In genomic region chr6:36578030-36578825, GRCh38 we compare ENCODE assay signal across 16 cellular contexts. TPM values are rescaled to one million over a fixed set of nuclear protein-coding genes. Genes with fewer than 3 reads are reported as not detected.
A peak's percentile ranks its signal among the peaks of the same experiment; 100 is the strongest.
DNase-seq lines count a peak whose midpoint lies in the region; ATAC-seq, FAIRE-seq and TF ChIP-seq lines count a peak whose summit lies in the region.
"Had no signal": no experiment of that assay in that cellular context is flagged by ENCODE, and none has a peak within 500 bp of the region (broad histone marks: within the 10 kb centered on the region; RNA-seq: fewer than 3 reads in every experiment).

No MANE protein-coding gene starts in this region.

- H3K9ac ChIP-seq in K562 (ENCODE audit: insufficient read depth in 1 of 2, low read depth in 2 of 2, low read length in 2 of 2): no peak overlapping the region; a peak in 1 of 4 replicates
- H3K9ac ChIP-seq in muscle layer of colon (ENCODE audit: low read length): peak overlapping the region; percentile 27

- no peak for TF ChIP-seq EP300 in K562 (IDR thresholded peaks at IDR 0.05; ENCODE audit: low read length)

- CTCF ChIA-PET in K562 (lab: Yijun Ruan, JAX; ENCODE audit: low intra/inter-chr PET ratio): no interaction called here

- 50% methylated on average over 9 of the region's 9 CpGs for WGBS in K562 (ENCODE audit: insufficient coverage, low coverage, missing lambda C conversion rate)
- 90 to 91% methylated on average over 9 of the region's 9 CpGs for WGBS in thyroid gland, 2 donors
- WGBS in adrenal gland, 4 donors: 87 to 90% (median 89%) methylated on average over 9 of the region's 9 CpGs

- H2AFZ ChIP-seq in K562 (ENCODE audit: low read depth, low read length): peak overlapping the region; percentile 71

- no peak for TF ChIP-seq RAD21 in K562 (CRISPR knock-in tag; conservative IDR thresholded peaks at IDR 0.05 in 1 of 2, IDR thresholded peaks at IDR 0.05 in 1 of 2)

- H3K36me3 ChIP-seq in K562 (ENCODE audit: control insufficient read depth, insufficient read depth, low read length) (no peaks in the 10 kb centered on the region), muscle layer of colon (ENCODE audit: insufficient read depth, low read length) (no peaks in the 10 kb centered on the region), thyroid gland (no peaks in the 10 kb centered on the region), adrenal gland (replicated peaks in 1 of 2) (no peaks in the 10 kb centered on the region)

- BruUV-seq in K562 (replicated peaks; lab: Mats Ljungman, UMichigan): no TSS peak

- intact Hi-C loops in K562 (cut with micrococcal nuclease): no loop called here
- intact Hi-C loops in thyroid gland (cut with DNase I): no loop called here
- intact Hi-C loops in adrenal gland (cut with DNase I): loop anchor here in 1 of 2 donors (10.0 kb wide), 1 partner anchor 153 kb away; no protein-coding TSS in a partner anchor

- H3K4me3 ChIP-seq in K562 (no peak overlapping the region), muscle layer of colon (ENCODE audit: low read depth in 1 of 2, low read length in 2 of 2) (no peak overlapping the region), thyroid gland (replicated peaks in 1 of 3) (no peak overlapping the region), adrenal gland (no peak overlapping the region)

- no peaks in the 10 kb centered on the region for H3K79me2 ChIP-seq in K562 (ENCODE audit: control insufficient read depth, insufficient read depth, low read length)

- DNase-seq in NCI-H82 (lab: John Stamatoyannopoulos, UW) (peak; percentile 34), NCI-H82 treated with DMSO at 0.1 percent for 48 hours (lab: John Stamatoyannopoulos, UW; ENCODE audit: unreplicated experiment) (no peak), K562 (ENCODE audit: extremely low read depth in 1 of 4, low spot score in 3 of 4) (peak in 2 of 4 experiments; percentile 59 to 63), thyroid gland (no peak), EL (no peak), adrenal gland (no peak)
- no peak for DNase-seq in activated CD4-positive, alpha-beta T cell treated with anti-CD3 and anti-CD28 coated beads for 1 hour
- DNase-seq: activated T-cell treated with anti-CD3 and anti-CD28 coated beads for 4 hours; anterior cingulate cortex; H7; NCI-H1930; stimulated activated CD4-positive, alpha-beta T cell treated with anti-CD3 and anti-CD28 coated beads, Interleukin-4, amount 100 ng/mL, for 24 hours; stimulated activated naive CD4-positive, alpha-beta T cell had no signal

- H3K27ac ChIP-seq in K562 (ENCODE audit: extremely low read depth, low read depth, low read length): no peak overlapping the region
- H3K27ac ChIP-seq in muscle layer of colon (ENCODE audit: low read depth, low read length): peak overlapping the region; percentile 79
- H3K27ac ChIP-seq in thyroid gland: peak overlapping the region in 2 of 3 donors; percentile 10 to 30
- no peak overlapping the region for H3K27ac ChIP-seq in adrenal gland
- H3K27ac ChIP-seq: 22Rv1 had no signal

- H3K27me3 ChIP-seq in K562 (ENCODE audit: control insufficient read depth in 2 of 2, insufficient read depth in 2 of 2, low read length in 2 of 2) (no peaks in the 10 kb centered on the region), muscle layer of colon (ENCODE audit: control insufficient read depth in 1 of 2, insufficient read depth in 2 of 2, low read length in 2 of 2) (no peaks in the 10 kb centered on the region), thyroid gland (no peaks in the 10 kb centered on the region), adrenal gland (no peaks in the 10 kb centered on the region)

- TF ChIP-seq CTCF in K562 (IDR thresholded peaks at IDR 0.05 in 2 of 3, conservative IDR thresholded peaks at IDR 0.05 in 1 of 3; ENCODE audit: insufficient read depth in 2 of 3, low read depth in 1 of 3, low read length in 3 of 3) (no peak), thyroid gland (IDR thresholded peaks at IDR 0.05) (no peak), adrenal gland (IDR thresholded peaks at IDR 0.05) (no peak)

- ATAC-seq in K562: peak; percentile 76

- TF ChIP-seq POLR2A in K562 (conservative IDR thresholded peaks at IDR 0.05) (no peak), thyroid gland (IDR thresholded peaks at IDR 0.05) (no peak), adrenal gland (IDR thresholded peaks at IDR 0.05) (no peak)

- H4K20me1 ChIP-seq in K562 (replicated peaks; ENCODE audit: control insufficient read depth, insufficient read depth, low read length): no peaks in the 10 kb centered on the region

- H3K4me1 ChIP-seq in K562 (replicated peaks in 1 of 2; ENCODE audit: control insufficient read depth in 2 of 2, insufficient read depth in 2 of 2, low read length in 2 of 2) (peaks cover 16 to 21% of the 10 kb centered on the region in 2 experiments; a peak in 3 of 5 replicates), muscle layer of colon (ENCODE audit: insufficient read depth, low read length) (peaks cover 25% of the 10 kb centered on the region), thyroid gland (peaks cover 4 to 28% of the 10 kb centered on the region in 2 donors), adrenal gland (replicated peaks in 1 of 2) (no peaks in the 10 kb centered on the region)

- POLR2A ChIA-PET in K562 (lab: Yijun Ruan, JAX): interaction anchor here (0.5 to 2.6 kb wide), 7 partner anchors 10 to 160 kb away, joined by 3 to 20 read pairs (median 9); partner anchors contain the start of gene SRSF3

- H3K9me1 ChIP-seq in K562 (ENCODE audit: control insufficient read depth, insufficient read depth, low read length): no peaks in the 10 kb centered on the region

- no peak for FAIRE-seq in K562 (lab: Jason Lieb, UNC)
- FAIRE-seq: frontal cortex had no signal

- peak overlapping the region; percentile 38; the same call in 1 of the 2 replicates for H3K4me2 ChIP-seq in K562 (ENCODE audit: insufficient read depth, low read length)

- H3K9me3 ChIP-seq in K562 (replicated peaks; ENCODE audit: control insufficient read depth, insufficient read depth, low read depth, low read length) (no peaks in the 10 kb centered on the region), muscle layer of colon (ENCODE audit: low read length) (no peaks in the 10 kb centered on the region), thyroid gland (no peaks in the 10 kb centered on the region), adrenal gland (replicated peaks in 1 of 3) (no peaks in the 10 kb centered on the region)

- in situ Hi-C loops in K562 (cut with MboI): no loop called here

TF ChIP-seq in K562, 482 proteins besides CTCF, POLR2A, EP300 and RAD21 (continues in another document):
- TF ChIP-seq TCF3 (CRISPR knock-in tag; IDR thresholded peaks at IDR 0.05) (0 out of 2 replicates have a peak, but pooled peaks have one; percentile 5), RCOR1 (IDR thresholded peaks at IDR 0.05; ENCODE audit: borderline replicate concordance in 1 of 2, low read depth in 2 of 2, low read length in 2 of 2) (0 out of 4 replicates have a peak, but pooled peaks of 1 of the 2 experiments have one; percentile 35), RBM25 (IDR thresholded peaks at IDR 0.05; ENCODE audit: low read depth, low read length, severe bottlenecking) (no peak), ZNF12 (CRISPR knock-in tag; IDR thresholded peaks at IDR 0.05) (0 out of 2 replicates have a peak, but pooled peaks have one; percentile 58), RFX5 (IDR thresholded peaks at IDR 0.05; ENCODE audit: low read depth, low read length) (no peak)

RNA-seq across cellular contexts. Expression of gene SRSF3, which starts 15.9 kb away (rescaled TPM):
- 228 and 415 TPM in 2 replicates for total RNA-seq in K562 (2011; cell fraction: chromatin; rRNA removed; ENCODE audit: low replicate concordance)
- 155 and 159 TPM in 2 replicates for total RNA-seq in K562 (2011; cell fraction: nucleolus; rRNA removed)
- total RNA-seq in K562 (2011; cell fraction: nucleoplasm; rRNA removed): 295 and 337 TPM in 2 replicates
- total RNA-seq in K562 (2014; rRNA removed) (251 and 341 TPM in 2 replicates), K562 (2014; rRNA removed; fragmentation: Illumina TruSeq; extraction: Trizol) (537 and 645 TPM in 2 replicates), K562 (2015; rRNA removed; fragmentation: Illumina TruSeq; extraction: Trizol) (344 and 365 TPM in 2 replicates), K562 (2021) (477 and 495 TPM in 2 replicates), thyroid gland (100 to 1,000 TPM; 120 to 287 (median 144) TPM), adrenal gland (100 to 1,000 TPM in 6 of 8 donors, 10 to 100 TPM in 2; 28.9 to 291 (median 123) TPM)
- polyA plus RNA-seq in K562 (2011; rRNA removed) (333 and 518 TPM in 2 replicates), K562 (2014; fragmentation: Illumina TruSeq; extraction: Trizol) (337 and 448 TPM in 2 replicates), K562 (2014; fragmentation: Nextera tagmentation; extraction: Ambion mirVana) (1,000 to 10,000 TPM in 1 of 2 experiments, 100 to 1,000 TPM in 1; 955 to 1,200 TPM), K562 (2014; rRNA removed) (534 and 652 TPM in 2 replicates), adrenal gland (100 to 1,000 TPM in 1 of 3 donors, 10 to 100 TPM in 2; 87.8 to 290 (median 92.4) TPM)
- polyA plus RNA-seq in K562 (2011; cell fraction: cytosol; rRNA removed): 407 and 505 TPM in 2 replicates
- 332 and 369 TPM in 2 replicates for polyA plus RNA-seq in K562 (2011; cell fraction: nucleus; rRNA removed)
- 333 and 367 TPM in 2 replicates for polyA plus RNA-seq in K562 (2012)
- 453 and 564 TPM in 2 replicates for polyA minus RNA-seq in K562 (2011; rRNA and poly(A)+ RNA removed)
- polyA minus RNA-seq in K562 (2011; cell fraction: cytosol; rRNA and poly(A)+ RNA removed): 130 and 151 TPM in 2 replicates
- polyA minus RNA-seq in K562 (2011; cell fraction: nucleus; rRNA and poly(A)+ RNA removed): 191 and 286 TPM in 2 replicates

RNA-seq across cellular contexts. Expression of gene STK38, which starts 30.9 kb away (rescaled TPM):
- 17.7 and 43.3 TPM in 2 replicates for total RNA-seq in K562 (2011; cell fraction: chromatin; rRNA removed; ENCODE audit: low replicate concordance)
- total RNA-seq in K562 (2011; cell fraction: nucleolus; rRNA removed): 9.7 and 11.1 TPM in 2 replicates
- 15.0 and 17.3 TPM in 2 replicates for total RNA-seq in K562 (2011; cell fraction: nucleoplasm; rRNA removed)
- total RNA-seq in K562 (2014; rRNA removed) (10.6 and 11.3 TPM in 2 replicates), K562 (2014; rRNA removed; fragmentation: Illumina TruSeq; extraction: Trizol) (21.3 and 22.3 TPM in 2 replicates), K562 (2015; rRNA removed; fragmentation: Illumina TruSeq; extraction: Trizol) (24.9 and 25.0 TPM in 2 replicates), K562 (2021) (18.0 and 19.5 TPM in 2 replicates), thyroid gland (10 to 100 TPM; 11.9 to 21.9 (median 14.1) TPM), adrenal gland (10 to 100 TPM in 6 of 8 donors, 1 to 10 TPM in 2; 7.4 to 21.3 (median 12.1) TPM)
- polyA plus RNA-seq in K562 (2011; rRNA removed) (21.5 and 22.0 TPM in 2 replicates), K562 (2014; fragmentation: Illumina TruSeq; extraction: Trizol) (21.6 and 28.7 TPM in 2 replicates), K562 (2014; fragmentation: Nextera tagmentation; extraction: Ambion mirVana) (1 to 10 TPM; 5.7 to 8.8 TPM), K562 (2014; rRNA removed) (17.3 and 20.8 TPM in 2 replicates), adrenal gland (10 to 100 TPM; 13.9 to 17.8 (median 16.6) TPM)
- polyA plus RNA-seq in K562 (2011; cell fraction: cytosol; rRNA removed): 7.1 and 12.8 TPM in 2 replicates
- polyA plus RNA-seq in K562 (2011; cell fraction: nucleus; rRNA removed): 31.7 and 38.9 TPM in 2 replicates
- polyA plus RNA-seq in K562 (2012): 18.3 and 18.4 TPM in 2 replicates
- polyA minus RNA-seq in K562 (2011; rRNA and poly(A)+ RNA removed): 14.8 and 16.4 TPM in 2 replicates
- polyA minus RNA-seq in K562 (2011; cell fraction: cytosol; rRNA and poly(A)+ RNA removed): 5.0 and 6.4 TPM in 2 replicates
- polyA minus RNA-seq in K562 (2011; cell fraction: nucleus; rRNA and poly(A)+ RNA removed): 7.7 and 14.3 TPM in 2 replicates

Comparison
In these comparisons a context has a peak if more than half of its experiments do, and no peak if none do; other contexts are left out.
1. H3K27ac ChIP-seq: peak in muscle layer of colon (single experiment) and thyroid gland (2 of 3); none in K562 (single experiment) and adrenal gland (0 of 5).